Comparison of ENCODE assay signal across 8 cellular contexts in genomic region chr20:50169329-50169823, GRCh38. TPM values are rescaled to one million over a fixed set of nuclear protein-coding genes. Genes with fewer than 3 reads are reported as not detected.
DNase-seq lines count a peak whose midpoint lies in the region; ATAC-seq, FAIRE-seq and TF ChIP-seq lines count a peak whose summit lies in the region.

No MANE protein-coding gene starts in this region.

- H3K27ac Mint-ChIP-seq in T-cell, result no peak overlapping the region

- FAIRE-seq in small intestine (lab: Jason Lieb, UNC), result no peak

- peaks cover 15 to 20% of the 10 kb centered on the region in 2 donors for H3K27me3 Mint-ChIP-seq in T-cell

- no peaks in the 10 kb centered on the region for H3K27me3 ChIP-seq in hepatocyte
- H3K27me3 ChIP-seq in small intestine (ENCODE audit: control insufficient read depth in 2 of 2, insufficient read depth in 2 of 2, low read length in 2 of 2), result no peaks in the 10 kb centered on the region

- H3K9me3 ChIP-seq in hepatocyte (ENCODE audit: low read depth) (no peaks in the 10 kb centered on the region), small intestine (ENCODE audit: control insufficient read depth, low read depth) (no peaks in the 10 kb centered on the region)

- in situ Hi-C loops in G401 (cut with HindIII; ENCODE audit: low sequenced_read_pairs), result no loop called here

- DNase-seq in G401 (ENCODE audit: low spot score), result peak; percentile 51
- peak; percentile 75 for DNase-seq in NB4 (ENCODE audit: low read depth)
- DNase-seq in T-cell, result peak; percentile 37 to 87 (median 74)
- peak; percentile 21 for DNase-seq in amniotic stem cell (lab: John Stamatoyannopoulos, UW)
- peak; percentile 82 for DNase-seq in hepatocyte (ENCODE audit: low spot score)
- peak; percentile 84 for DNase-seq in small intestine

- CTCF ChIA-PET in T-cell (lab: Charles Lee), result interaction anchor here (0.5 to 4.6 kb wide), 14 partner anchors 12 to 310 kb away, joined by 3 to 45 read pairs (median 4); partner anchors contain the start of gene PEDS1 (in 1 of the 2)

- no peaks in the 10 kb centered on the region for H3K36me3 Mint-ChIP-seq in T-cell

- H3K27ac ChIP-seq in hepatocyte (no peak overlapping the region), small intestine (ENCODE audit: low read depth in 1 of 2, low read length in 1 of 2) (no peak overlapping the region)

- H3K4me1 Mint-ChIP-seq in T-cell, result peaks cover 14 to 17% (median 14%) of the 10 kb centered on the region in 3 donors

- no peaks in the 10 kb centered on the region for H3K9me3 Mint-ChIP-seq in T-cell

- H2AFZ ChIP-seq in hepatocyte, result no peak overlapping the region

- H4K20me1 ChIP-seq in hepatocyte (ENCODE audit: insufficient read depth, poor library complexity, severe bottlenecking), result no peaks in the 10 kb centered on the region

- H3K4me1 ChIP-seq in hepatocyte (ENCODE audit: insufficient read depth) (peaks cover 10% of the 10 kb centered on the region), small intestine (ENCODE audit: control insufficient read depth in 2 of 2, insufficient read depth in 1 of 2, low read depth in 1 of 2, low read length in 1 of 2) (no peaks in the 10 kb centered on the region)

- H3K4me2 ChIP-seq in hepatocyte, result no peak overlapping the region

- 35% methylated on average over 5 of the region's 5 CpGs for WGBS in hepatocyte (ENCODE audit: low lambda C conversion rate, missing lambda C conversion rate)
- 18 to 23% (median 22%) methylated on average over 5 of the region's 5 CpGs for WGBS in small intestine, 3 donors

- TF ChIP-seq CTCF in NB4 (IDR thresholded peaks at IDR 0.05; ENCODE audit: low read depth, low read length) (peak; percentile 97), hepatocyte (IDR thresholded peaks at IDR 0.05; ENCODE audit: poor library complexity) (peak; percentile 92)

- no peaks in the 10 kb centered on the region for H3K9me2 ChIP-seq in hepatocyte (replicated peaks; ENCODE audit: insufficient read depth)

- H3K79me2 ChIP-seq in hepatocyte, result peaks cover 8% of the 10 kb centered on the region

- no peaks in the 10 kb centered on the region for H3K36me3 ChIP-seq in hepatocyte (replicated peaks; ENCODE audit: insufficient read depth, low read depth)
- no peaks in the 10 kb centered on the region for H3K36me3 ChIP-seq in small intestine (ENCODE audit: control insufficient read depth in 2 of 2, insufficient read depth in 2 of 2, low read length in 2 of 2)

- ATAC-seq in T-cell (replicated peaks in 1 of 4) (peak; percentile 56 to 78 (median 68)), HG03520 (IDR thresholded peaks at IDR 0.05; ENCODE audit: unreplicated experiment) (no peak), GM18867 (IDR thresholded peaks at IDR 0.05; ENCODE audit: unreplicated experiment) (no peak)

- H3K4me3 Mint-ChIP-seq in T-cell, result no peak overlapping the region

- POLR2A ChIA-PET in T-cell (lab: Charles Lee), result interaction anchor here in 1 of 2 donors (0.6 kb wide), 1 partner anchor 306 kb away, joined by 4 read pairs; no protein-coding TSS in a partner anchor

- no peak for TF ChIP-seq POLR2A in NB4 (IDR thresholded peaks at IDR 0.05; ENCODE audit: extremely low read depth, insufficient read length)

- H3K4me3 ChIP-seq in NB4 (ENCODE audit: low read depth, low read length) (no peak overlapping the region), hepatocyte (no peak overlapping the region), small intestine (ENCODE audit: low read depth in 1 of 2, low read length in 2 of 2) (no peak overlapping the region)

RNA-seq across cellular contexts. Expression of gene PEDS1, which starts 15.9 kb away (rescaled TPM):
- total RNA-seq in G401 (2014; rRNA removed; shearing (Covaris generic)), result 42.7 and 45.5 TPM in 2 replicates
- total RNA-seq in T-cell (10 to 100 TPM; 17.6 to 20.0 (median 18.3) TPM), hepatocyte (24.5 and 29.5 TPM in 2 replicates)
- polyA plus RNA-seq in hepatocyte (39.1 and 46.2 TPM in 2 replicates), small intestine (10 to 100 TPM; 16.8 to 33.5 (median 20.8) TPM)

RNA-seq across cellular contexts. Expression of gene CEBPB, which starts 21.3 kb away (rescaled TPM):
- 21.6 and 24.9 TPM in 2 replicates for total RNA-seq in G401 (2014; rRNA removed; shearing (Covaris generic))
- total RNA-seq in T-cell, result 10 to 100 TPM; 25.8 to 53.8 (median 48.0) TPM
- 58.9 and 60.9 TPM in 2 replicates for total RNA-seq in hepatocyte
- polyA plus RNA-seq in hepatocyte, result 159 and 183 TPM in 2 replicates
- 10 to 100 TPM in 2 of 3 donors, 1 to 10 TPM in 1; 7.6 to 21.1 (median 19.7) TPM for polyA plus RNA-seq in small intestine

RNA-seq across cellular contexts. Expression of gene UBE2V1, which starts 56.4 kb away (rescaled TPM):
- total RNA-seq in G401 (2014; rRNA removed; shearing (Covaris generic)), result 33.0 and 40.9 TPM in 2 replicates
- total RNA-seq in T-cell, result 100 to 1,000 TPM; 107 to 194 (median 116) TPM
- 57.7 and 64.0 TPM in 2 replicates for total RNA-seq in hepatocyte
- 112 and 114 TPM in 2 replicates for polyA plus RNA-seq in hepatocyte
- polyA plus RNA-seq in small intestine, result 10 to 100 TPM; 72.7 to 83.4 (median 77.3) TPM

Comparison
In these comparisons a context has a peak if more than half of its experiments do, and no peak if none do; other contexts are left out.
1. DNase-seq: peak in every context shown above with its lines; median percentile 84 in small intestine; 82 in hepatocyte; 75 in NB4; 74 in T-cell; 51 in G401; 21 in amniotic stem cell.
2. ATAC-seq: peak in T-cell (4 of 4); none in HG03520 (single experiment) and GM18867 (single experiment).